28 cellular contexts compared by ENCODE assay signal in genomic region chr5:141668601-141669265, GRCh38. TPM values are rescaled to one million over a fixed set of nuclear protein-coding genes. Genes with fewer than 3 reads are reported as not detected.
A peak's percentile ranks its signal among the peaks of the same experiment; 100 is the strongest.
DNase-seq lines count a peak whose midpoint lies in the region; ATAC-seq and TF ChIP-seq lines count a peak whose summit lies in the region.
"Had no signal": no experiment of that assay in that cellular context is flagged by ENCODE, and none has a peak within 500 bp of the region (broad histone marks: within the 10 kb centered on the region; RNA-seq: fewer than 3 reads in every experiment).

No MANE protein-coding gene starts in this region.

- H3K4me3 ChIP-seq in astrocyte of the spinal cord (ENCODE audit: low read depth, low read length) = no peak overlapping the region
- H3K4me3 ChIP-seq: coronary artery, hepatocyte, lung, PC-9, SJSA1, skin epidermis had no signal

- H3T11ph ChIP-seq in H9 (ENCODE audit: low read length) = no peak overlapping the region

- DNase-seq in H9 = no peak
- DNase-seq in astrocyte of the spinal cord (ENCODE audit: low read depth, low spot score) = peak; percentile 24
- DNase-seq in neural crest cell (ENCODE audit: low read depth, low spot score) = no peak
- DNase-seq in activated effector memory CD4-positive, alpha-beta T cell treated with anti-CD3 and anti-CD28 coated beads, Interleukin-2, amount 50 U/mL, for 16 hours = no peak
- DNase-seq in NCI-H146 (lab: John Stamatoyannopoulos, UW) = no peak
- DNase-seq: activated B cell treated with CpG ODN at 0.5 μM for 24 hours; activated CD8-positive, alpha-beta memory T cell treated with anti-CD3 and anti-CD28 coated beads for 24 hours; activated naive CD4-positive, alpha-beta T cell treated with anti-CD3 and anti-CD28 coated beads, Interleukin-2, amount 50 U/mL, for 16 hours; activated T-cell treated with anti-CD3 and anti-CD28 coated beads, Interleukin-2, amount 50 U/mL, for 48 hours; CD8-positive, alpha-beta memory T cell; DMS53; islet precursor cell; NCI-H187; NCI-H226; PC-9; stimulated activated CD4-positive, alpha-beta T cell treated with anti-CD3 and anti-CD28 coated beads, Interleukin-2, amount 100 ng/mL, for 48 hours; stimulated activated naive CD8-positive, alpha-beta T cell treated with anti-CD3 and anti-CD28 coated beads, Interleukin-15, amount 100 ng/mL, for 72 hours; T-helper 2 cell; trophoblast cell had no signal

- no peak overlapping the region for H3K4ac ChIP-seq in H9 (ENCODE audit: low read depth, low read length)

- no peak overlapping the region for H3K23ac ChIP-seq in H9 (ENCODE audit: insufficient read length, low read depth, low read length)

- H3K36me3 Mint-ChIP-seq in H9 (ENCODE audit: insufficient read depth in 1 of 3, low read depth in 3 of 3) (peaks cover 38 to 54% (median 44%) of the 10 kb centered on the region in 3 experiments), neural crest cell (ENCODE audit: low read depth) (no peaks in the 10 kb centered on the region)
- H3K36me3 Mint-ChIP-seq: brain had no signal

- no peak overlapping the region for H3K4me3 Mint-ChIP-seq in H9
- no peak overlapping the region for H3K4me3 Mint-ChIP-seq in neural crest cell
- H3K4me3 Mint-ChIP-seq: activated B cell treated with CpG ODN at 0.5 μM for 24 hours; brain; CD8-positive, alpha-beta memory T cell; stimulated activated naive CD8-positive, alpha-beta T cell treated with anti-CD3 and anti-CD28 coated beads, Interleukin-15, amount 100 ng/mL, for 72 hours had no signal

- TF ChIP-seq CTCF in H9 (conservative IDR thresholded peaks at IDR 0.05) (no peak), astrocyte of the spinal cord (IDR thresholded peaks at IDR 0.05; ENCODE audit: low read depth, low read length) (no peak), neural crest cell (conservative IDR thresholded peaks at IDR 0.05) (no peak)

- H3K9me3 Mint-ChIP-seq in H9 = no peaks in the 10 kb centered on the region
- no peaks in the 10 kb centered on the region for H3K9me3 Mint-ChIP-seq in neural crest cell
- H3K9me3 Mint-ChIP-seq: activated B cell treated with CpG ODN at 0.5 μM for 24 hours; brain; CD8-positive, alpha-beta memory T cell; stimulated activated naive CD8-positive, alpha-beta T cell treated with anti-CD3 and anti-CD28 coated beads, Interleukin-15, amount 100 ng/mL, for 72 hours had no signal

- ATAC-seq in HG03196 (IDR thresholded peaks at IDR 0.05; ENCODE audit: unreplicated experiment) = no peak
- ATAC-seq: HCT116; stimulated activated naive CD8-positive, alpha-beta T cell treated with anti-CD3 and anti-CD28 coated beads, Interleukin-15, amount 100 ng/mL, for 72 hours had no signal

- H2BK120ac ChIP-seq in H9 (ENCODE audit: low read depth, low read length, poor library complexity, severe bottlenecking) = no peak overlapping the region

- WGBS in H9 (ENCODE audit: extremely low coverage, insufficient read length, low lambda C conversion rate) = no CpG with 5 or more reads among the region's 8 CpGs

- H4K8ac ChIP-seq in H9 (replicated peaks; ENCODE audit: insufficient read length, low read depth, low read length) = no peak overlapping the region

- no peak overlapping the region for H2AK5ac ChIP-seq in H9 (ENCODE audit: insufficient read length, low read length)

- H3K27me3 Mint-ChIP-seq in H9 (ENCODE audit: low read depth) = no peaks in the 10 kb centered on the region
- no peaks in the 10 kb centered on the region for H3K27me3 Mint-ChIP-seq in neural crest cell (ENCODE audit: low read depth)
- H3K27me3 Mint-ChIP-seq: stimulated activated naive CD8-positive, alpha-beta T cell treated with anti-CD3 and anti-CD28 coated beads, Interleukin-15, amount 100 ng/mL, for 72 hours had no signal

- H2AFZ ChIP-seq in H9 (ENCODE audit: low read length) = no peak overlapping the region
- H2AFZ ChIP-seq: hepatocyte, PC-9 had no signal

- no peak overlapping the region for H2BK15ac ChIP-seq in H9 (ENCODE audit: low read depth, low read length)

- no peak overlapping the region for H3K9ac ChIP-seq in H9 (ENCODE audit: extremely low read depth, insufficient read length, low read length)

- no peak overlapping the region for H3K18ac ChIP-seq in H9 (ENCODE audit: insufficient read length, low read depth, low read length)

- H2BK12ac ChIP-seq in H9 (ENCODE audit: insufficient read length, low read depth, low read length) = no peak overlapping the region

- no peaks in the 10 kb centered on the region for H3K27me3 ChIP-seq in H9 (ENCODE audit: insufficient read depth, low read length)
- H3K27me3 ChIP-seq: hepatocyte, SJSA1 had no signal

- peaks cover 2% of the 10 kb centered on the region; the same call in 1 of the 2 replicates for H3K4me1 ChIP-seq in H9 (ENCODE audit: insufficient read depth, low read length)
- H3K4me1 ChIP-seq: SJSA1 had no signal

- no peaks in the 10 kb centered on the region for H3K23me2 ChIP-seq in H9 (ENCODE audit: insufficient read length, low read depth, low read length, poor library complexity, severe bottlenecking)

- no peak overlapping the region for H3K56ac ChIP-seq in H9 (ENCODE audit: insufficient read length, low read depth, low read length)

- H4K20me1 ChIP-seq in H9 (ENCODE audit: control insufficient read depth, insufficient read depth, insufficient read length) = no peaks in the 10 kb centered on the region

- no peaks in the 10 kb centered on the region for H3K9me3 ChIP-seq in H9 (ENCODE audit: control insufficient read depth, low read depth, low read length)

- in situ Hi-C loops in astrocyte of the spinal cord (cut with HindIII; ENCODE audit: low sequenced_read_pairs) = no loop called here

- peaks cover 24 to 34% of the 10 kb centered on the region in 2 experiments for H3K4me1 Mint-ChIP-seq in H9
- H3K4me1 Mint-ChIP-seq in neural crest cell = peaks cover 13% of the 10 kb centered on the region

- no peak overlapping the region for H3K4me2 ChIP-seq in H9 (ENCODE audit: insufficient read depth, insufficient read length, low read length)
- H3K4me2 ChIP-seq: hepatocyte, PC-9 had no signal

- no peak overlapping the region for H2BK20ac ChIP-seq in H9 (ENCODE audit: low read depth, low read length, poor library complexity, severe bottlenecking)

- no peaks in the 10 kb centered on the region for H3K79me1 ChIP-seq in H9 (ENCODE audit: insufficient read depth, low read depth, low read length, poor library complexity, severe bottlenecking)

- no peak overlapping the region for H3K27ac ChIP-seq in H9 (ENCODE audit: insufficient read length, low read depth, low read length)
- H3K27ac ChIP-seq: coronary artery, hepatocyte, HL-60, PC-9, SJSA1, skin epidermis had no signal

- no peaks in the 10 kb centered on the region for H3K79me2 ChIP-seq in H9 (ENCODE audit: insufficient read depth, low read length)
- H3K79me2 ChIP-seq: hepatocyte had no signal

- H3K14ac ChIP-seq in H9 (ENCODE audit: insufficient read depth, low read length) = no peak overlapping the region

- H3K27ac Mint-ChIP-seq in H9 (peak overlapping the region in 2 of 3 experiments; percentile 41 to 57; a peak in 3 of 7 replicates), neural crest cell (ENCODE audit: unreplicated experiment) (peak overlapping the region; percentile 73)
- H3K27ac Mint-ChIP-seq: activated B cell treated with CpG ODN at 0.5 μM for 24 hours; stimulated activated naive CD8-positive, alpha-beta T cell treated with anti-CD3 and anti-CD28 coated beads, Interleukin-15, amount 100 ng/mL, for 72 hours had no signal

- H4K5ac ChIP-seq in H9 (ENCODE audit: insufficient read length, low read depth, low read length) = no peak overlapping the region

- no peak overlapping the region for H2BK5ac ChIP-seq in H9 (ENCODE audit: insufficient read length, low read length)

- H4K91ac ChIP-seq in H9 (ENCODE audit: insufficient read length, low read depth, low read length) = no peak overlapping the region

RNA-seq across cellular contexts. Expression of gene ARAP3, which starts 13.3 kb away (rescaled TPM):
- total RNA-seq in H9 (2021) = 27.3 and 27.6 TPM in 2 replicates
- total RNA-seq in neural crest cell = 36.0 and 39.2 TPM in 2 replicates

RNA-seq across cellular contexts. Expression of gene FCHSD1, which starts 17.5 kb away (rescaled TPM):
- total RNA-seq in H9 (2021) = 23.1 and 23.4 TPM in 2 replicates
- 20.4 and 20.6 TPM in 2 replicates for total RNA-seq in neural crest cell

RNA-seq across cellular contexts. Expression of gene RELL2, which starts 31.9 kb away (rescaled TPM):
- total RNA-seq in H9 (2021) = 9.8 and 11.1 TPM in 2 replicates
- total RNA-seq in neural crest cell = 6.5 and 6.9 TPM in 2 replicates

RNA-seq across cellular contexts. Expression of gene HDAC3, which starts 32.1 kb away (rescaled TPM):
- total RNA-seq in H9 (2021) = 98.3 and 98.5 TPM in 2 replicates
- total RNA-seq in neural crest cell = 110 and 114 TPM in 2 replicates

RNA-seq across cellular contexts. Expression of gene DIAPH1, which starts 49.9 kb away (rescaled TPM):
- total RNA-seq in H9 (2021) (117 and 123 TPM in 2 replicates), neural crest cell (86.3 and 99.1 TPM in 2 replicates)
